8 cellular contexts compared by ENCODE assay signal in genomic region chr3:108588616-108589015, GRCh38. TPM values are rescaled to one million over a fixed set of nuclear protein-coding genes. Genes with fewer than 3 reads are reported as not detected.
DNase-seq lines count a peak whose midpoint lies in the region; ATAC-seq, FAIRE-seq and TF ChIP-seq lines count a peak whose summit lies in the region.

No MANE protein-coding gene starts in this region.

- DNase-seq in BE2C = no peak
- DNase-seq in urothelium cell line (ENCODE audit: low spot score) = no peak
- no peak for DNase-seq in HuH-7.5 (ENCODE audit: low spot score)
- no peak for DNase-seq in NCI-H2107 (lab: John Stamatoyannopoulos, UW)

- TF ChIP-seq CTCF in BE2C (IDR thresholded peaks at IDR 0.05; ENCODE audit: low read depth, low read length) (no peak), brain (conservative IDR thresholded peaks at IDR 0.05) (no peak)

- H3K27me3 ChIP-seq in BE2C (no peaks in the 10 kb centered on the region), muscle layer of colon (ENCODE audit: control insufficient read depth in 1 of 2, insufficient read depth in 2 of 2, low read length in 2 of 2) (no peaks in the 10 kb centered on the region)

- H3K9me3 ChIP-seq in BE2C (no peaks in the 10 kb centered on the region), KOPT-K1 (ENCODE audit: insufficient read depth, low read length, poor library complexity, severe bottlenecking) (no peaks in the 10 kb centered on the region), muscle layer of colon (ENCODE audit: low read length) (no peaks in the 10 kb centered on the region)

- no peaks in the 10 kb centered on the region for H3K4me1 ChIP-seq in BE2C
- H3K4me1 ChIP-seq in muscle layer of colon (ENCODE audit: insufficient read depth, low read length) = no peaks in the 10 kb centered on the region

- peaks cover 74% of the 10 kb centered on the region for H3K4me1 Mint-ChIP-seq in brain

- H3K27ac ChIP-seq in KOPT-K1 (ENCODE audit: low read depth, low read length, poor library complexity, severe bottlenecking) (peak overlapping the region; percentile 85), muscle layer of colon (ENCODE audit: low read depth, low read length) (peak overlapping the region; percentile 17)

- H3K9me3 Mint-ChIP-seq in brain = peaks cover 0 to 2% (median 0%) of the 10 kb centered on the region in 5 experiments

- H3K36me3 Mint-ChIP-seq in brain = peaks cover under 1% of the 10 kb centered on the region

- H3K36me3 ChIP-seq in BE2C = peaks cover 14% of the 10 kb centered on the region
- H3K36me3 ChIP-seq in KOPT-K1 (ENCODE audit: insufficient read depth, low read length) = peaks cover 36% of the 10 kb centered on the region
- H3K36me3 ChIP-seq in muscle layer of colon (ENCODE audit: insufficient read depth, low read length) = no peaks in the 10 kb centered on the region

- peak overlapping the region; percentile 99 to 100 (median 100) for H3K27ac Mint-ChIP-seq in brain

- H3K9ac ChIP-seq in muscle layer of colon (ENCODE audit: low read length) = no peak overlapping the region

- peak overlapping the region; percentile 97 to 99 (median 98) for H3K4me3 Mint-ChIP-seq in brain

- H3K27me3 Mint-ChIP-seq in brain = peaks cover 13% of the 10 kb centered on the region

- no peak for FAIRE-seq in urothelium cell line (lab: Jason Lieb, UNC)

- no peak for ATAC-seq in GM21367 (IDR thresholded peaks at IDR 0.05; ENCODE audit: unreplicated experiment)

- H3K4me3 ChIP-seq in BE2C (ENCODE audit: low read depth, low read length) = peak overlapping the region; percentile 90
- peak overlapping the region; percentile 67 to 70 for H3K4me3 ChIP-seq in muscle layer of colon (ENCODE audit: low read depth in 1 of 2, low read length in 2 of 2)

RNA-seq across cellular contexts. Expression of gene CIP2A, which starts 0.6 kb away (rescaled TPM):
- 2.8 TPM for polyA plus RNA-seq in BE2C (2012; ENCODE audit: insufficient read depth, insufficient read length, low read depth)
- 3.7 TPM for polyA plus RNA-seq in brain (ENCODE audit: insufficient read depth, low read depth, low replicate concordance)

RNA-seq across cellular contexts. Expression of gene DZIP3, which starts 0.9 kb away (rescaled TPM):
- polyA plus RNA-seq in BE2C (2012; ENCODE audit: insufficient read depth, insufficient read length, low read depth) = 11.1 TPM
- polyA plus RNA-seq in brain (ENCODE audit: insufficient read depth, low read depth, low replicate concordance) = 8.4 TPM
